17 cellular contexts compared by ENCODE assay signal in genomic region chr15:22239806-22240180, GRCh38.
"Had no signal": no experiment of that assay in that cellular context is flagged by ENCODE, and none has a peak within 500 bp of the region (broad histone marks: within the 10 kb centered on the region; RNA-seq: fewer than 3 reads in every experiment).

No MANE protein-coding gene starts in this region.

- ATAC-seq: gastrocnemius medialis; naive thymus-derived CD8-positive, alpha-beta T cell had no signal

- H3K9ac ChIP-seq: neural progenitor cell had no signal

- DNase-seq: effector memory CD4-positive, alpha-beta T cell; gastrocnemius medialis; left ventricle myocardium inferior; lower lobe of right lung; mesenchymal stem cell; naive thymus-derived CD8-positive, alpha-beta T cell; nucleus accumbens; pancreas; small intestine; stimulated activated CD4-positive, alpha-beta T cell treated with anti-CD3 and anti-CD28 coated beads, Interleukin-12 subunit alpha, Interleukin-12 subunit beta, amount 100 ng/mL, for 4 hours; stimulated activated naive CD8-positive, alpha-beta T cell treated with anti-CD3 and anti-CD28 coated beads, Interleukin-15, Interleukin-2, amounts not matched to agents 100 U/mL and 50 U/mL, for 24 hours; tibial artery had no signal

- H3K4me1 Mint-ChIP-seq: neural progenitor cell had no signal

- H3K4me1 ChIP-seq: esophagus muscularis mucosa, gastrocnemius medialis, left ventricle myocardium inferior, lower lobe of right lung, neural progenitor cell, pancreas, suprapubic skin, tibial artery had no signal

- H3K27me3 Mint-ChIP-seq: progenitor cell of endocrine pancreas had no signal

- H3K27ac ChIP-seq: epithelial cell of prostate, esophagus muscularis mucosa, gastrocnemius medialis, left ventricle myocardium inferior, lower lobe of right lung, neural progenitor cell, pancreas, suprapubic skin, tibial artery had no signal

- H3K4me2 ChIP-seq: neural progenitor cell had no signal

- H3K4me3 ChIP-seq: esophagus muscularis mucosa, gastrocnemius medialis, left ventricle myocardium inferior, lower lobe of right lung, neural progenitor cell, pancreas, suprapubic skin, tibial artery had no signal

- H3K27ac Mint-ChIP-seq: naive thymus-derived CD8-positive, alpha-beta T cell; neural progenitor cell; progenitor cell of endocrine pancreas had no signal

- H3K27me3 ChIP-seq: esophagus muscularis mucosa, gastrocnemius medialis, neural progenitor cell, suprapubic skin, tibial artery had no signal

- H3K36me3 ChIP-seq: esophagus muscularis mucosa, gastrocnemius medialis, left ventricle myocardium inferior, lower lobe of right lung, neural progenitor cell, pancreas, suprapubic skin, tibial artery had no signal

- H3K4me3 Mint-ChIP-seq: naive thymus-derived CD8-positive, alpha-beta T cell; neural progenitor cell had no signal

- H2AFZ ChIP-seq: neural progenitor cell had no signal

- H3K9me3 ChIP-seq: esophagus muscularis mucosa, gastrocnemius medialis, lower lobe of right lung, pancreas, suprapubic skin had no signal
